In the genomic region with DNA sequence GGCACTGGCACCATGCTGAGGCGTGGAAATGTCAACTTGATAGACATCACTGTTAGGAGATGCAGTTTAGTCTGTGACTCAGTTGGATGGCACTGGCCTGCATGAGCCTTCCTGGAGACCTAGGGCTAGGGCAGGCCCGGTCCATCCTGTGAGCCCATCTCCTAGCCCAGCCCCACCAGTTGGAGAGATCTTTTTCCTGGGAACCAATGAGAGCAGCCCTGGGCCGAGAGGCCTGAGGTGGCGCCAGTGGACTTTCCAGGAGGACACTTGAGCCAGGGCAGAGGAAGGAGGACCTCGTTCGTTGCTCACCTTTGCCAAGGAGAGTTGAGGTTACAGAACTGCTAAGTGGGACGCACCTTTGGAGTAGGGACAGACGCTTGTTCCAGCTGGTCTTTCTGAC, we compare ENCODE assay signal across 19 cellular contexts.
A peak's percentile ranks its signal among the peaks of the same experiment; 100 is the strongest.
DNase-seq lines count a peak whose midpoint lies in the region; ATAC-seq and TF ChIP-seq lines count a peak whose summit lies in the region.
"Had no signal": no experiment of that assay in that cellular context is flagged by ENCODE, and none has a peak within 500 bp of the region (broad histone marks: within the 10 kb centered on the region; RNA-seq: fewer than 3 reads in every experiment).

No MANE protein-coding gene starts in this region.

- H3K9ac ChIP-seq in fibroblast of lung (ENCODE audit: insufficient read depth, low read length), result no peak overlapping the region

- H2AFZ ChIP-seq in fibroblast of lung (ENCODE audit: low read length) (no peak overlapping the region), osteoblast (ENCODE audit: low read length) (no peak overlapping the region)

- TF ChIP-seq CTCF in fibroblast of lung (conservative IDR thresholded peaks at IDR 0.05 in 1 of 2, IDR thresholded peaks at IDR 0.05 in 1 of 2; ENCODE audit: low read depth in 1 of 2, low read length in 2 of 2) (no peak), osteoblast (IDR thresholded peaks at IDR 0.05; ENCODE audit: extremely low read depth, low read depth, low read length) (no peak), upper lobe of right lung (IDR thresholded peaks at IDR 0.05) (no peak)

- peaks cover 4% of the 10 kb centered on the region for H3K4me1 ChIP-seq in fibroblast of lung (ENCODE audit: control insufficient read depth, extremely low read depth, insufficient read depth, low read length)
- H3K4me1 ChIP-seq in osteoblast (ENCODE audit: insufficient read depth, low read length), result peaks cover 10% of the 10 kb centered on the region
- peaks cover 35% of the 10 kb centered on the region for H3K4me1 ChIP-seq in upper lobe of right lung
- H3K4me1 ChIP-seq: BE2C, foreskin keratinocyte had no signal

- H3K4me2 ChIP-seq in fibroblast of lung (ENCODE audit: extremely low read depth, insufficient read depth, low read length), result no peak overlapping the region
- no peak overlapping the region for H3K4me2 ChIP-seq in osteoblast (ENCODE audit: insufficient read depth, low read length)

- H4K20me1 ChIP-seq in fibroblast of lung (ENCODE audit: control insufficient read depth, extremely low read depth, insufficient read depth, low read length) (no peaks in the 10 kb centered on the region), osteoblast (ENCODE audit: insufficient read depth, low read length) (peaks cover 29% of the 10 kb centered on the region)

- H3K4me3 ChIP-seq in fibroblast of lung (replicated peaks in 1 of 4; ENCODE audit: control extremely low read depth in 1 of 4, insufficient read depth in 1 of 4, low read depth in 3 of 4, low read length in 4 of 4) (no peak overlapping the region), osteoblast (ENCODE audit: insufficient read depth, low read length) (no peak overlapping the region), upper lobe of right lung (no peak overlapping the region)

- H3K36me3 ChIP-seq in fibroblast of lung (ENCODE audit: control insufficient read depth, insufficient read depth, low read length) (peaks cover 2% of the 10 kb centered on the region), osteoblast (ENCODE audit: insufficient read depth, low read length) (peaks cover 8% of the 10 kb centered on the region), upper lobe of right lung (no peaks in the 10 kb centered on the region)
- H3K36me3 ChIP-seq: BE2C had no signal

- DNase-seq in Right ventricle myocardium superior (no peak), Right ventricle myocardium inferior (ENCODE audit: missing footprints) (no peak), fibroblast of lung (ENCODE audit: low read depth in 2 of 2) (no peak), osteoblast (ENCODE audit: insufficient read length, low spot score, missing footprints) (no peak), upper lobe of right lung (no peak), SW 1271 (lab: John Stamatoyannopoulos, UW) (no peak)
- DNase-seq: 8988T; activated naive CD4-positive, alpha-beta T cell treated with Interleukin-2 at 50 U/mL for 16 hours; activated T-cell treated with anti-CD3 and anti-CD28 coated beads, Interleukin-2, amount 50 U/mL, for 1 hour; BE2C; Calu3; foreskin keratinocyte; left colon; NCI-H1105 treated with DMSO at 0.1 percent for 48 hours; NCI-H526 treated with DMSO at 0.1 percent for 48 hours had no signal

- H3K79me2 ChIP-seq in fibroblast of lung (ENCODE audit: control insufficient read depth, insufficient read depth, low read length), result peaks cover 40% of the 10 kb centered on the region
- H3K79me2 ChIP-seq in osteoblast (ENCODE audit: insufficient read depth, low read length), result peaks cover 74% of the 10 kb centered on the region

- H3K9me3 ChIP-seq in fibroblast of lung (ENCODE audit: control insufficient read depth, insufficient read depth, low read depth, low read length), result no peaks in the 10 kb centered on the region
- H3K9me3 ChIP-seq in osteoblast (ENCODE audit: low read depth, low read length), result no peaks in the 10 kb centered on the region
- no peaks in the 10 kb centered on the region for H3K9me3 ChIP-seq in upper lobe of right lung
- H3K9me3 ChIP-seq: BE2C had no signal

- peak overlapping the region; percentile 23 for H3K27ac ChIP-seq in fibroblast of lung (ENCODE audit: insufficient read depth, low read length)
- peak overlapping the region; percentile 52 for H3K27ac ChIP-seq in osteoblast (ENCODE audit: low read depth, low read length)
- peak overlapping the region; percentile 8 for H3K27ac ChIP-seq in upper lobe of right lung
- H3K27ac ChIP-seq: foreskin keratinocyte had no signal

- ATAC-seq in Right ventricle myocardium superior (ENCODE audit: poor library complexity) (peak; percentile 11), Right ventricle myocardium inferior (no peak), upper lobe of right lung (peak; percentile 47), GM18519 (IDR thresholded peaks at IDR 0.05; ENCODE audit: low FRiP score, unreplicated experiment) (no peak), HG03442 (IDR thresholded peaks at IDR 0.05; ENCODE audit: unreplicated experiment) (no peak)
- ATAC-seq: foreskin keratinocyte; HepG2; left colon; stimulated activated effector memory CD8-positive, alpha-beta T cell treated with anti-CD3 and anti-CD28 coated beads, Interleukin-12 subunit alpha, Interleukin-12 subunit beta, amount 100 ng/mL, for 72 hours had no signal

- H3K27me3 ChIP-seq in fibroblast of lung (ENCODE audit: control insufficient read depth, insufficient read depth, low read length) (no peaks in the 10 kb centered on the region), osteoblast (ENCODE audit: insufficient read depth, low read length) (no peaks in the 10 kb centered on the region), upper lobe of right lung (no peaks in the 10 kb centered on the region)
- H3K27me3 ChIP-seq: BE2C, foreskin keratinocyte had no signal

- intact Hi-C loops in Right ventricle myocardium superior (cut with DNase I), result loop anchor here (10.0 kb wide), 1 partner anchor 305 kb away; a partner anchor contains a TSS
- intact Hi-C loops in Right ventricle myocardium inferior (cut with DNase I), result loop anchor here (2.0 to 10.0 kb wide), 4 partner anchors 103 to 505 kb away; a partner anchor contains a TSS
- intact Hi-C loops in upper lobe of right lung (cut with DNase I), result loop anchor here (5.0 kb wide), 1 partner anchor 153 kb away; no protein-coding TSS in a partner anchor

Comparison
In these comparisons a context has a peak if more than half of its experiments do, and no peak if none do; other contexts are left out.
1. ATAC-seq: peak in Right ventricle myocardium superior (single experiment) and upper lobe of right lung (single experiment); none in Right ventricle myocardium inferior (single experiment), GM18519 (single experiment) and HG03442 (single experiment).
2. Peak in every context shown above with its lines, with median percentiles within 50 percentile points of each other: H3K27ac ChIP-seq.